In genomic region chr7:143900230-143900766, GRCh38 we compare ENCODE assay signal across 9 cellular contexts. TPM values are rescaled to one million over a fixed set of nuclear protein-coding genes. Genes with fewer than 3 reads are reported as not detected.
DNase-seq lines count a peak whose midpoint lies in the region; ATAC-seq and TF ChIP-seq lines count a peak whose summit lies in the region.
"Had no signal": no experiment of that assay in that cellular context is flagged by ENCODE, and none has a peak within 500 bp of the region (broad histone marks: within the 10 kb centered on the region; RNA-seq: fewer than 3 reads in every experiment).

No MANE protein-coding gene starts in this region.

- peaks cover 23% of the 10 kb centered on the region for H3F3A ChIP-seq in neural progenitor cell (ENCODE audit: low read depth)

- H3K9ac ChIP-seq in DND-41 (ENCODE audit: low read depth, low read length) (peak overlapping the region; percentile 75; the same call in 1 of the 2 replicates), OCI-LY3 (ENCODE audit: low read length) (no peak overlapping the region), neural progenitor cell (no peak overlapping the region)

- TF ChIP-seq CTCF in DND-41 (IDR thresholded peaks at IDR 0.05; ENCODE audit: borderline replicate concordance, extremely low read depth, low read length, poor library complexity, severe bottlenecking) (no peak), OCI-LY3 (IDR thresholded peaks at IDR 0.05; ENCODE audit: low read depth, low read length) (no peak), neural progenitor cell (IDR thresholded peaks at IDR 0.05) (no peak)

- H3K27ac Mint-ChIP-seq in effector memory CD8-positive, alpha-beta T cell: peak overlapping the region; percentile 12 to 95
- peak overlapping the region; percentile 99 for H3K27ac Mint-ChIP-seq in neural progenitor cell

- H3K9me3 Mint-ChIP-seq in effector memory CD8-positive, alpha-beta T cell: no peaks in the 10 kb centered on the region
- peaks cover 26% of the 10 kb centered on the region for H3K9me3 Mint-ChIP-seq in neural progenitor cell

- H3K27ac ChIP-seq in DND-41 (ENCODE audit: low read length) (no peak overlapping the region), OCI-LY3 (ENCODE audit: low read length) (no peak overlapping the region), neural progenitor cell (no peak overlapping the region)
- H3K27ac ChIP-seq: neutrophil had no signal

- H3K9me3 ChIP-seq in DND-41 (ENCODE audit: insufficient read depth, low read length, severe bottlenecking) (no peaks in the 10 kb centered on the region), OCI-LY3 (ENCODE audit: insufficient read depth, low read length) (no peaks in the 10 kb centered on the region), neural progenitor cell (ENCODE audit: low read depth) (no peaks in the 10 kb centered on the region)
- H3K9me3 ChIP-seq: neutrophil had no signal

- peak overlapping the region; percentile 91 to 93 for H3K4me3 Mint-ChIP-seq in effector memory CD8-positive, alpha-beta T cell
- H3K4me3 Mint-ChIP-seq in neural progenitor cell: peak overlapping the region; percentile 100

- H3K4me2 ChIP-seq in DND-41 (ENCODE audit: insufficient read depth, low read length): peak overlapping the region; percentile 77
- peak overlapping the region; percentile 75 for H3K4me2 ChIP-seq in OCI-LY3 (ENCODE audit: low read length)
- peak overlapping the region; percentile 87 for H3K4me2 ChIP-seq in neural progenitor cell

- no peaks in the 10 kb centered on the region for H3K27me3 ChIP-seq in DND-41 (ENCODE audit: insufficient read depth, low read length, poor library complexity)
- H3K27me3 ChIP-seq in OCI-LY3 (ENCODE audit: low read depth, low read length): no peaks in the 10 kb centered on the region
- H3K27me3 ChIP-seq in neural progenitor cell: no peaks in the 10 kb centered on the region
- H3K27me3 ChIP-seq: neutrophil had no signal

- H3K4me3 ChIP-seq in DND-41 (ENCODE audit: low read depth in 1 of 2, low read length in 2 of 2) (peak overlapping the region in 1 of 2 experiments; percentile 82; a peak in 2 of 4 replicates), OCI-LY3 (ENCODE audit: low read length) (peak overlapping the region; percentile 91), neural progenitor cell (peak overlapping the region; percentile 80)

- H3K4me1 ChIP-seq in DND-41 (ENCODE audit: insufficient read depth, low read length) (peaks cover 27% of the 10 kb centered on the region), OCI-LY3 (ENCODE audit: low read length) (peaks cover 8% of the 10 kb centered on the region), neural progenitor cell (peaks cover 43% of the 10 kb centered on the region)

- H3K79me2 ChIP-seq in DND-41 (ENCODE audit: insufficient read depth, low read length) (peaks cover 64% of the 10 kb centered on the region), OCI-LY3 (ENCODE audit: low read length) (peaks cover 17% of the 10 kb centered on the region), neural progenitor cell (ENCODE audit: low read depth) (peaks cover 63% of the 10 kb centered on the region)

- no peaks in the 10 kb centered on the region for H3K27me3 Mint-ChIP-seq in effector memory CD8-positive, alpha-beta T cell
- peaks cover 4% of the 10 kb centered on the region for H3K27me3 Mint-ChIP-seq in neural progenitor cell (ENCODE audit: insufficient read depth, low read depth)

- peaks cover 21 to 27% of the 10 kb centered on the region in 2 donors for H3K4me1 Mint-ChIP-seq in effector memory CD8-positive, alpha-beta T cell (ENCODE audit: low read depth in 2 of 2)
- peaks cover 32% of the 10 kb centered on the region for H3K4me1 Mint-ChIP-seq in neural progenitor cell

- ATAC-seq in DND-41 (ENCODE audit: insufficient read depth, low read depth) (no peak), GM21786 (IDR thresholded peaks at IDR 0.05; ENCODE audit: unreplicated experiment) (no peak), HG03159 (IDR thresholded peaks at IDR 0.05; ENCODE audit: unreplicated experiment) (no peak)
- ATAC-seq in effector memory CD8-positive, alpha-beta T cell (replicated peaks): no peak

- peaks cover 12% of the 10 kb centered on the region; the same call in 1 of the 2 replicates for H4K20me1 ChIP-seq in DND-41 (ENCODE audit: insufficient read depth, low read length)
- H4K20me1 ChIP-seq in OCI-LY3 (ENCODE audit: insufficient read depth, low read length): no peaks in the 10 kb centered on the region
- H4K20me1 ChIP-seq in neural progenitor cell (ENCODE audit: low read depth): peaks cover 54% of the 10 kb centered on the region

- H3K36me3 Mint-ChIP-seq in effector memory CD8-positive, alpha-beta T cell (ENCODE audit: insufficient read depth): peaks cover 7% of the 10 kb centered on the region
- H3K36me3 Mint-ChIP-seq in neural progenitor cell: peaks cover 22% of the 10 kb centered on the region

- DNase-seq in DND-41 (no peak), neural progenitor cell (ENCODE audit: low spot score) (peak; percentile 28), NCI-H128 (lab: John Stamatoyannopoulos, UW; ENCODE audit: unreplicated experiment) (no peak), dedifferentiated amniotic fluid mesenchymal stem cell (ENCODE audit: extremely low spot score) (no peak)
- DNase-seq in effector memory CD8-positive, alpha-beta T cell: no peak

- no peak overlapping the region for H2AFZ ChIP-seq in DND-41 (ENCODE audit: low read depth, low read length)
- no peak overlapping the region for H2AFZ ChIP-seq in OCI-LY3 (ENCODE audit: low read depth, low read length)
- no peak overlapping the region for H2AFZ ChIP-seq in neural progenitor cell (replicated peaks)

- H3K36me3 ChIP-seq in DND-41 (ENCODE audit: insufficient read depth, low read length) (no peaks in the 10 kb centered on the region), OCI-LY3 (replicated peaks; ENCODE audit: low read depth, low read length) (no peaks in the 10 kb centered on the region), neural progenitor cell (no peaks in the 10 kb centered on the region)
- H3K36me3 ChIP-seq: neutrophil had no signal

RNA-seq across cellular contexts. Expression of gene TCAF1, which starts 1.7 kb away (rescaled TPM):
- 71.0 and 89.6 TPM in 2 replicates for total RNA-seq in neural progenitor cell (ENCODE audit: low replicate concordance)

RNA-seq across cellular contexts. Expression of gene OR2F2, which starts 34.7 kb away (rescaled TPM):
- total RNA-seq in neural progenitor cell (ENCODE audit: low replicate concordance): not detected in 2 replicates

RNA-seq across cellular contexts. Expression of gene OR2F1, which starts 54.3 kb away (rescaled TPM):
- not detected in 2 replicates for total RNA-seq in neural progenitor cell (ENCODE audit: low replicate concordance)
